ENCODE assay signal across 1 cellular context in the genomic region with DNA sequence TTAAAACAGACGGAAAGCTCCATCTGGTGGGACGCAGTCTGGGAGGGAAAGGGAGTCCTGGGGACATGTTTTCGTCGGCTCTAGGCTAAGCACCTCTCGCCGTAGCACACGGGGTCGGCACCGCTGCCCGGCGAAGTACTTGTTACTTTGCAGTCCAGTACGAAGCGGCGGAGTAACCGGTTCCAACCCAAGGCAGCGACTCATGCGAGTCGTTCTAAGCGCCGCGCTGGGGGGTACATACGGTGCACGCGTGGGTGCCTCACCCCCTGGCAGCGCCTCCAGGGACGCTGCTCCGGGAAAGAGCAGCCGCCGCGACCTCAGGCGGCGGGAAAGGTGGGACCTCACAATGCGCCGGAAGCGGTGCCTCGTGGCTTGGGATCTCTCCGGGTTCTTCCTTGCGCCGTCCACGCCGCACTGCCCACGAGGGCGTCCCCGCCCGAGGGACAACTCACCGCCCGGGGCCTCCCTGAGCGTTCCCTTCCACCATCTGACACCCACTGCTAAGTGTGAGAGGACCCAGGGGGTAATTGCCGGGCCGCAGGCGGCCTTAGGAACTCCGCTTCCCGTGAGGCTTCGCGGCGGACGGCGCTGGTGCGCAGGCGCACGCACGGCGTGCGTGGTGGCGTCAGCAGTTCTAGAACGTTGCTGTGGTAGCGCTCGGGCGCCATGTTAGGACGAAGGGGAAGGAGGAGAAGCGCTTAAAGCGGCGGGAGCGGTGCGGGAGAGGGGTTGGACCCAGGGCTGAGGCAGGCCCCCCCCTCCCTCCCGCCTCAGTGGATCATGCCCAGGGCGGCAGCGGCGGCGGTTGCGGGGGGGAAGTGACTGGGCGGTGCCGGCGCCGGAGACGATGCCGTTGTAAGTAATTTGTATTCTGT.
TF ChIP-seq lines count a peak whose summit lies in the region.

PAPOLA (plus strand) TSS at position 637 of the 875 bp plus-strand sequence; CDS start at position 848, 211 bp downstream.

TF ChIP-seq in HepG2, 621 proteins besides CTCF, POLR2A, EP300 and RAD21 (continued from another document):
- TF ChIP-seq, protein P1, sequence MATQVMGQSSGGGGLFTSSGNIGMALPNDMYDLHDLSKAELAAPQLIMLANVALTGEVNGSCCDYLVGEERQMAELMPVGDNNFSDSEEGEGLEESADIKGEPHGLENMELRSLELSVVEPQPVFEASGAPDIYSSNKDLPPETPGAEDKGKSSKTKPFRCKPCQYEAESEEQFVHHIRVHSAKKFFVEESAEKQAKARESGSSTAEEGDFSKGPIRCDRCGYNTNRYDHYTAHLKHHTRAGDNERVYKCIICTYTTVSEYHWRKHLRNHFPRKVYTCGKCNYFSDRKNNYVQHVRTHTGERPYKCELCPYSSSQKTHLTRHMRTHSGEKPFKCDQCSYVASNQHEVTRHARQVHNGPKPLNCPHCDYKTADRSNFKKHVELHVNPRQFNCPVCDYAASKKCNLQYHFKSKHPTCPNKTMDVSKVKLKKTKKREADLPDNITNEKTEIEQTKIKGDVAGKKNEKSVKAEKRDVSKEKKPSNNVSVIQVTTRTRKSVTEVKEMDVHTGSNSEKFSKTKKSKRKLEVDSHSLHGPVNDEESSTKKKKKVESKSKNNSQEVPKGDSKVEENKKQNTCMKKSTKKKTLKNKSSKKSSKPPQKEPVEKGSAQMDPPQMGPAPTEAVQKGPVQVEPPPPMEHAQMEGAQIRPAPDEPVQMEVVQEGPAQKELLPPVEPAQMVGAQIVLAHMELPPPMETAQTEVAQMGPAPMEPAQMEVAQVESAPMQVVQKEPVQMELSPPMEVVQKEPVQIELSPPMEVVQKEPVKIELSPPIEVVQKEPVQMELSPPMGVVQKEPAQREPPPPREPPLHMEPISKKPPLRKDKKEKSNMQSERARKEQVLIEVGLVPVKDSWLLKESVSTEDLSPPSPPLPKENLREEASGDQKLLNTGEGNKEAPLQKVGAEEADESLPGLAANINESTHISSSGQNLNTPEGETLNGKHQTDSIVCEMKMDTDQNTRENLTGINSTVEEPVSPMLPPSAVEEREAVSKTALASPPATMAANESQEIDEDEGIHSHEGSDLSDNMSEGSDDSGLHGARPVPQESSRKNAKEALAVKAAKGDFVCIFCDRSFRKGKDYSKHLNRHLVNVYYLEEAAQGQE (IDR thresholded peaks at IDR 0.05; ENCODE audit: borderline replicate concordance in 1 of 2, low read depth in 1 of 2, low read length in 2 of 2), result peak in 1 of 2 experiments; percentile 23; a peak in 1 of 4 replicates
- TF ChIP-seq ZNF235 (CRISPR knock-in tag; IDR thresholded peaks at IDR 0.05; ENCODE audit: borderline replicate concordance) (no peak), CHCHD3 (CRISPR knock-in tag; IDR thresholded peaks at IDR 0.05) (no peak), ZNF737 (CRISPR knock-in tag; IDR thresholded peaks at IDR 0.05; ENCODE audit: borderline replicate concordance) (0 out of 2 replicates have a peak, but pooled peaks have one; percentile 83), RBM39 (IDR thresholded peaks at IDR 0.05; ENCODE audit: low read depth, low read length, poor library complexity, severe bottlenecking) (peak; percentile 90), ZKSCAN8 (CRISPR knock-in tag; IDR thresholded peaks at IDR 0.05; ENCODE audit: borderline replicate concordance) (peak; percentile 25; the same call in 1 of the 2 replicates), HOXA9 (CRISPR knock-in tag; IDR thresholded peaks at IDR 0.05; ENCODE audit: borderline replicate concordance) (no peak), HDAC2 (CRISPR knock-in tag; IDR thresholded peaks at IDR 0.05) (peak; percentile 74), MAFF (IDR thresholded peaks at IDR 0.05; ENCODE audit: low read depth, low read length) (peak; percentile 55; the same call in 1 of the 2 replicates), ZNF326 (CRISPR knock-in tag; IDR thresholded peaks at IDR 0.05; ENCODE audit: borderline replicate concordance) (no peak), ZNF33B (CRISPR knock-in tag; IDR thresholded peaks at IDR 0.05) (no peak), SETDB1 (CRISPR knock-in tag; IDR thresholded peaks at IDR 0.05; ENCODE audit: borderline replicate concordance) (no peak), HOXA5 (CRISPR knock-in tag; IDR thresholded peaks at IDR 0.05) (peak; percentile 62), FOXO4 (CRISPR knock-in tag; conservative IDR thresholded peaks at IDR 0.05) (peak; percentile 95; the same call in 1 of the 2 replicates), MYPOP (CRISPR knock-in tag; IDR thresholded peaks at IDR 0.05) (peak; percentile 83; the same call in 1 of the 2 replicates)
- TF ChIP-seq, protein P2, sequence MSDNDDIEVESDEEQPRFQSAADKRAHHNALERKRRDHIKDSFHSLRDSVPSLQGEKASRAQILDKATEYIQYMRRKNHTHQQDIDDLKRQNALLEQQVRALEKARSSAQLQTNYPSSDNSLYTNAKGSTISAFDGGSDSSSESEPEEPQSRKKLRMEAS (IDR thresholded peaks at IDR 0.05), result peak; percentile 93
- TF ChIP-seq, protein P3, sequence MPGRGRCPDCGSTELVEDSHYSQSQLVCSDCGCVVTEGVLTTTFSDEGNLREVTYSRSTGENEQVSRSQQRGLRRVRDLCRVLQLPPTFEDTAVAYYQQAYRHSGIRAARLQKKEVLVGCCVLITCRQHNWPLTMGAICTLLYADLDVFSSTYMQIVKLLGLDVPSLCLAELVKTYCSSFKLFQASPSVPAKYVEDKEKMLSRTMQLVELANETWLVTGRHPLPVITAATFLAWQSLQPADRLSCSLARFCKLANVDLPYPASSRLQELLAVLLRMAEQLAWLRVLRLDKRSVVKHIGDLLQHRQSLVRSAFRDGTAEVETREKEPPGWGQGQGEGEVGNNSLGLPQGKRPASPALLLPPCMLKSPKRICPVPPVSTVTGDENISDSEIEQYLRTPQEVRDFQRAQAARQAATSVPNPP (CRISPR knock-in tag; IDR thresholded peaks at IDR 0.05), result 0 out of 2 replicates have a peak, but pooled peaks have one; percentile 50
